Comparison of ENCODE assay signal across 11 cellular contexts in genomic region chr17:59791603-59792457, GRCh38.
DNase-seq lines count a peak whose midpoint lies in the region; ATAC-seq and TF ChIP-seq lines count a peak whose summit lies in the region.
"Had no signal": no experiment of that assay in that cellular context is flagged by ENCODE, and none has a peak within 500 bp of the region (broad histone marks: within the 10 kb centered on the region; RNA-seq: fewer than 3 reads in every experiment).

No MANE protein-coding gene starts in this region.

- H3K4me1 ChIP-seq in mesodermal cell (ENCODE audit: control insufficient read depth, insufficient read depth, low read length, poor library complexity, severe bottlenecking), result peaks cover 29% of the 10 kb centered on the region
- H3K4me1 ChIP-seq in aorta (ENCODE audit: control insufficient read depth in 1 of 2, insufficient read depth in 2 of 2, low read length in 2 of 2), result no peaks in the 10 kb centered on the region

- WGBS in mesodermal cell (ENCODE audit: insufficient coverage in 2 of 2), 2 experiments, result 94 to 96% methylated on average over 2 to 5 of the region's 7 CpGs
- WGBS in aorta, 2 donors, result 65 to 69% methylated on average over 7 of the region's 7 CpGs

- peak overlapping the region; percentile 32 for H3K27ac Mint-ChIP-seq in stimulated activated naive CD8-positive, alpha-beta T cell treated with anti-CD3 and anti-CD28 coated beads, Interleukin-15, Interleukin-2, amounts not matched to agents 100 ng/mL and 50 ng/mL, for 24 hours
- H3K27ac Mint-ChIP-seq: IgD-negative memory B cell had no signal

- no peak overlapping the region for H3K4me3 Mint-ChIP-seq in stimulated activated naive CD8-positive, alpha-beta T cell treated with anti-CD3 and anti-CD28 coated beads, Interleukin-15, Interleukin-2, amounts not matched to agents 100 ng/mL and 50 ng/mL, for 24 hours
- H3K4me3 Mint-ChIP-seq: IgD-negative memory B cell had no signal

- peaks cover 44% of the 10 kb centered on the region for H3K36me3 Mint-ChIP-seq in stimulated activated naive CD8-positive, alpha-beta T cell treated with anti-CD3 and anti-CD28 coated beads, Interleukin-15, Interleukin-2, amounts not matched to agents 100 ng/mL and 50 ng/mL, for 24 hours (ENCODE audit: low read depth)

- DNase-seq in stimulated activated naive CD8-positive, alpha-beta T cell treated with anti-CD3 and anti-CD28 coated beads, Interleukin-15, Interleukin-2, amounts not matched to agents 100 U/mL and 50 U/mL, for 24 hours, result no peak
- DNase-seq in astrocyte of the spinal cord (ENCODE audit: low read depth, low spot score) (peak; percentile 89), GM13976 (ENCODE audit: low spot score) (no peak), aorta (no peak), NCI-H187 treated with DMSO at 0.1 percent for 48 hours (lab: John Stamatoyannopoulos, UW) (no peak)
- DNase-seq: activated CD4-positive, CD25-positive, alpha-beta regulatory T cell had no signal

- H3K36me3 ChIP-seq in mesodermal cell (ENCODE audit: control insufficient read depth, insufficient read depth, low read length) (peaks cover 15% of the 10 kb centered on the region), aorta (ENCODE audit: control insufficient read depth in 1 of 2, insufficient read depth in 2 of 2, low read length in 1 of 2) (no peaks in the 10 kb centered on the region)
- H3K36me3 ChIP-seq: breast epithelium had no signal

- no peaks in the 10 kb centered on the region for H3K9me3 Mint-ChIP-seq in stimulated activated naive CD8-positive, alpha-beta T cell treated with anti-CD3 and anti-CD28 coated beads, Interleukin-15, Interleukin-2, amounts not matched to agents 100 ng/mL and 50 ng/mL, for 24 hours
- H3K9me3 Mint-ChIP-seq: IgD-negative memory B cell had no signal

- no peak for TF ChIP-seq CTCF in astrocyte of the spinal cord (IDR thresholded peaks at IDR 0.05; ENCODE audit: low read depth, low read length)
- TF ChIP-seq CTCF in GM13976 (IDR thresholded peaks at IDR 0.05; ENCODE audit: borderline replicate concordance, control extremely low read depth, extremely low read depth, insufficient read depth, missing control alignments), result no peak

- no peak for ATAC-seq in stimulated activated naive CD8-positive, alpha-beta T cell treated with anti-CD3 and anti-CD28 coated beads, Interleukin-15, Interleukin-2, amounts not matched to agents 100 U/mL and 50 U/mL, for 24 hours
- ATAC-seq in HG03432 (IDR thresholded peaks at IDR 0.05; ENCODE audit: unreplicated experiment) (no peak), aorta (ENCODE audit: low FRiP score) (no peak)

- H3K27ac ChIP-seq in mesodermal cell (ENCODE audit: low read depth, low read length, severe bottlenecking) (peak overlapping the region; percentile 57), aorta (ENCODE audit: low read depth in 1 of 2, low read length in 2 of 2) (peak overlapping the region in 1 of 2 donors; percentile 43)
- H3K27ac ChIP-seq: breast epithelium had no signal

- H3K27me3 Mint-ChIP-seq in stimulated activated naive CD8-positive, alpha-beta T cell treated with anti-CD3 and anti-CD28 coated beads, Interleukin-15, Interleukin-2, amounts not matched to agents 100 ng/mL and 50 ng/mL, for 24 hours, result no peaks in the 10 kb centered on the region
- H3K27me3 Mint-ChIP-seq: IgD-negative memory B cell had no signal

- no peaks in the 10 kb centered on the region for H3K27me3 ChIP-seq in aorta (ENCODE audit: control insufficient read depth in 1 of 2, insufficient read depth in 2 of 2, low read length in 1 of 2)
- H3K27me3 ChIP-seq: breast epithelium had no signal

- intact Hi-C loops in aorta (cut with DNase I), result no loop called here

- in situ Hi-C loops in astrocyte of the spinal cord (cut with HindIII; ENCODE audit: low sequenced_read_pairs), result no loop called here
- in situ Hi-C loops in GM13976 (cut with MboI; ENCODE audit: low sequenced_read_pairs, unreplicated experiment), result no loop called here

- H3K4me3 ChIP-seq in astrocyte of the spinal cord (ENCODE audit: low read depth, low read length) (no peak overlapping the region), mesodermal cell (ENCODE audit: extremely low read depth, insufficient read depth, low read length, poor library complexity, severe bottlenecking) (no peak overlapping the region), aorta (ENCODE audit: low read length in 2 of 2) (no peak overlapping the region)
- H3K4me3 ChIP-seq: breast epithelium had no signal

- H3K9me3 ChIP-seq in mesodermal cell (ENCODE audit: control insufficient read depth, low read length), result no peaks in the 10 kb centered on the region
- no peaks in the 10 kb centered on the region for H3K9me3 ChIP-seq in aorta (ENCODE audit: control insufficient read depth, low read length)
- H3K9me3 ChIP-seq: breast epithelium had no signal

- peaks cover 40% of the 10 kb centered on the region for H3K4me1 Mint-ChIP-seq in stimulated activated naive CD8-positive, alpha-beta T cell treated with anti-CD3 and anti-CD28 coated beads, Interleukin-15, Interleukin-2, amounts not matched to agents 100 ng/mL and 50 ng/mL, for 24 hours (ENCODE audit: low read depth)
